ENCODE assay signal across 14 cellular contexts in the genomic region with DNA sequence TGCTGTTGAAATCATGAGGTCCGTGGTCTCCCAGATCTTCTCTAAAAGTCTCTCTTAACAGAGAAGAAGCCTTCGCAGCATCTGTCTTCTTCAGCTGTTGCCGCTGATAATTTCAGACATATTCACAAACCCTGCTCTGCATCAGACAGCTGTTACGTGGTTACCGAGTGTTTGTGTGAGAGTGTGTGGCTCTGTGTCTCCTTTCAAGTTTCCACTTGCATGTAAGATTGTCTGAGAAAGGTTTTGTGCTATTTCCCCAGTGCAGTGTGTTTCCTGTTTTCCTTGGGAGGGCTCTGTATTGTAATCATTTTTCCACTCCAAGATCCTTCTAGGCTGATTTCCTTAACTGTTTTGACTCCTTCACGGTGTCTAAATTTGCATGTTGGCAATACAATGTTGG. TPM values are rescaled to one million over a fixed set of nuclear protein-coding genes. Genes with fewer than 3 reads are reported as not detected.
DNase-seq lines count a peak whose midpoint lies in the region; ATAC-seq and TF ChIP-seq lines count a peak whose summit lies in the region.
"Had no signal": no experiment of that assay in that cellular context is flagged by ENCODE, and none has a peak within 500 bp of the region (broad histone marks: within the 10 kb centered on the region; RNA-seq: fewer than 3 reads in every experiment).

No MANE protein-coding gene starts in this region.

- H2BK120ac ChIP-seq in mesendoderm (ENCODE audit: low read depth, low read length): no peak overlapping the region

- no peak for TF ChIP-seq POLR2A in GM18505 (IDR thresholded peaks at IDR 0.05; ENCODE audit: borderline replicate concordance, extremely low read depth, insufficient read depth, insufficient read length)

- no peak overlapping the region for H2AK5ac ChIP-seq in mesendoderm (ENCODE audit: low read length)

- peak overlapping the region; percentile 43 for H2BK15ac ChIP-seq in mesendoderm (replicated peaks; ENCODE audit: low read depth)

- H3K4ac ChIP-seq in mesendoderm (ENCODE audit: low read depth, low read length): peak overlapping the region; percentile 36

- H3K56ac ChIP-seq in mesendoderm (ENCODE audit: low read length): peak overlapping the region; percentile 72

- H2AFZ ChIP-seq in DND-41 (ENCODE audit: low read depth, low read length): peak overlapping the region; percentile 54; the same call in 1 of the 2 replicates

- no peaks in the 10 kb centered on the region for H3K9me3 ChIP-seq in DND-41 (ENCODE audit: insufficient read depth, low read length, severe bottlenecking)
- H3K9me3 ChIP-seq: stomach had no signal

- DNase-seq in DND-41: peak; percentile 31
- peak; percentile 50 for DNase-seq in NCI-H2171 (lab: John Stamatoyannopoulos, UW)
- DNase-seq in dermis blood vessel endothelial cell: peak; percentile 83
- no peak for DNase-seq in mesendoderm
- no peak for DNase-seq in SIG-M5 (lab: John Stamatoyannopoulos, UW)
- DNase-seq: C1 segment of cervical spinal cord; NCI-H774; stimulated activated CD4-positive, alpha-beta T cell treated with anti-CD3 and anti-CD28 coated beads, Interleukin-1b, Interleukin-23, amount 100 ng/mL, for 48 hours; stomach; SW 1271 had no signal

- no peaks in the 10 kb centered on the region for H3K79me1 ChIP-seq in mesendoderm (ENCODE audit: low read length)

- H4K8ac ChIP-seq in mesendoderm (ENCODE audit: low read depth, low read length): no peak overlapping the region

- ATAC-seq in DND-41 (ENCODE audit: insufficient read depth, low read depth): peak; percentile 80
- no peak for ATAC-seq in GM19035 (IDR thresholded peaks at IDR 0.05; ENCODE audit: unreplicated experiment)
- no peak for ATAC-seq in GM18870 (IDR thresholded peaks at IDR 0.05; ENCODE audit: unreplicated experiment)
- no peak for ATAC-seq in GM18505 (IDR thresholded peaks at IDR 0.05; ENCODE audit: unreplicated experiment)

- H3K79me2 ChIP-seq in DND-41 (ENCODE audit: insufficient read depth, low read length): no peaks in the 10 kb centered on the region
- no peaks in the 10 kb centered on the region for H3K79me2 ChIP-seq in mesendoderm (ENCODE audit: control insufficient read depth, insufficient read depth, low read length)

- H4K5ac ChIP-seq in mesendoderm (ENCODE audit: low read length): no peak overlapping the region

- no peak overlapping the region for H3K27ac ChIP-seq in DND-41 (ENCODE audit: low read length)
- H3K27ac ChIP-seq in mesendoderm (ENCODE audit: low read depth, low read length): no peak overlapping the region
- H3K27ac ChIP-seq: cardiac muscle cell, stomach had no signal

- H3K9ac ChIP-seq in DND-41 (ENCODE audit: low read depth, low read length) (no peak overlapping the region), mesendoderm (ENCODE audit: low read length) (no peak overlapping the region)

- TF ChIP-seq CTCF in DND-41 (IDR thresholded peaks at IDR 0.05; ENCODE audit: borderline replicate concordance, extremely low read depth, low read length, poor library complexity, severe bottlenecking): no peak

- no CpG with 5 or more reads among the region's 6 CpGs for WGBS in mesendoderm (ENCODE audit: extremely low coverage, insufficient coverage, low lambda C conversion rate)

- H3K36me3 ChIP-seq in DND-41 (ENCODE audit: insufficient read depth, low read length) (no peaks in the 10 kb centered on the region), mesendoderm (ENCODE audit: control insufficient read depth, insufficient read depth, low read length) (no peaks in the 10 kb centered on the region)
- H3K36me3 ChIP-seq: cardiac muscle cell, stomach had no signal

- H3K18ac ChIP-seq in mesendoderm (ENCODE audit: low read length): peak overlapping the region; percentile 87

- no peak overlapping the region for H2BK5ac ChIP-seq in mesendoderm (ENCODE audit: low read length)

- H3K27me3 ChIP-seq in DND-41 (ENCODE audit: insufficient read depth, low read length, poor library complexity) (no peaks in the 10 kb centered on the region), mesendoderm (ENCODE audit: insufficient read depth, low read length, poor library complexity) (no peaks in the 10 kb centered on the region)
- H3K27me3 ChIP-seq: cardiac muscle cell, stomach had no signal

- H3K23ac ChIP-seq in mesendoderm (ENCODE audit: low read length): no peak overlapping the region

- H3K4me3 ChIP-seq in DND-41 (ENCODE audit: low read depth in 1 of 2, low read length in 2 of 2): no peak overlapping the region
- H3K4me3 ChIP-seq in mesendoderm (ENCODE audit: low read length): no peak overlapping the region
- H3K4me3 ChIP-seq: cardiac muscle cell, stomach had no signal

- H3K4me2 ChIP-seq in DND-41 (ENCODE audit: insufficient read depth, low read length) (0 out of 2 replicates have a peak overlapping the region, but pooled peaks have one; percentile 8), mesendoderm (ENCODE audit: low read length) (no peak overlapping the region)

- no peaks in the 10 kb centered on the region for H4K20me1 ChIP-seq in DND-41 (ENCODE audit: insufficient read depth, low read length)

- H3K4me1 ChIP-seq in DND-41 (ENCODE audit: insufficient read depth, low read length) (peaks cover 22% of the 10 kb centered on the region), mesendoderm (ENCODE audit: control insufficient read depth, low read depth, low read length) (peaks cover 7% of the 10 kb centered on the region)

RNA-seq across cellular contexts. Expression of gene MAIP1, which starts 32.8 kb away (rescaled TPM):
- 25.4 and 30.1 TPM in 2 replicates for total RNA-seq in dermis blood vessel endothelial cell
- polyA plus RNA-seq in mesendoderm (2013, experiment 1 of 2): 24.8 TPM
- polyA plus RNA-seq in mesendoderm (2013, experiment 2 of 2): 24.9 TPM

RNA-seq across cellular contexts. Expression of gene TYW5, which starts 32.9 kb away (rescaled TPM):
- total RNA-seq in dermis blood vessel endothelial cell: 7.4 and 7.7 TPM in 2 replicates
- 6.8 TPM for polyA plus RNA-seq in mesendoderm (2013, experiment 1 of 2)
- 6.7 TPM for polyA plus RNA-seq in mesendoderm (2013, experiment 2 of 2)

Comparison
In these comparisons a context has a peak if more than half of its experiments do, and no peak if none do; other contexts are left out.
1. DNase-seq: peak in DND-41 (single experiment), NCI-H2171 (single experiment) and dermis blood vessel endothelial cell (single experiment); none in mesendoderm (single experiment) and SIG-M5 (single experiment).